ENCODE assay signal across 26 cellular contexts in genomic region chr21:27722095-27722494, GRCh38.
A peak's percentile ranks its signal among the peaks of the same experiment; 100 is the strongest.
DNase-seq lines count a peak whose midpoint lies in the region; ATAC-seq and TF ChIP-seq lines count a peak whose summit lies in the region.
"Had no signal": no experiment of that assay in that cellular context is flagged by ENCODE, and none has a peak within 500 bp of the region (broad histone marks: within the 10 kb centered on the region; RNA-seq: fewer than 3 reads in every experiment).

No MANE protein-coding gene starts in this region.

- DNase-seq in endodermal cell (peak; percentile 59), kidney glomerular epithelial cell (lab: John Stamatoyannopoulos, UW) (peak; percentile 21), type B pancreatic cell (ENCODE audit: extremely low spot score, unreplicated experiment) (no peak), retina (no peak)
- DNase-seq in stimulated activated CD4-positive, alpha-beta T cell treated with anti-CD3 and anti-CD28 coated beads, Interleukin-1b, Interleukin-23, amount 100 ng/mL, for 48 hours: no peak
- DNase-seq: activated CD4-positive, alpha-beta T cell treated with anti-CD3 and anti-CD28 coated beads, Interleukin-2, amount 10 ng/mL, durations not matched to agents 24 days and 14 days; activated effector memory CD4-positive, alpha-beta T cell treated with Interleukin-2 at 50 U/mL for 16 hours; anterior cingulate cortex; NCI-H1092 treated with DMSO at 0.1 percent for 48 hours; NCI-H187; NCI-H82; ovary; SJCRH30; stimulated activated naive CD8-positive, alpha-beta T cell treated with anti-CD3 and anti-CD28 coated beads, Interleukin-15, Interleukin-2, amounts not matched to agents 100 U/mL and 50 U/mL, for 24 hours; SW 1271; T-helper 9 cell had no signal

- ATAC-seq in GM19452 (IDR thresholded peaks at IDR 0.05; ENCODE audit: unreplicated experiment): no peak
- ATAC-seq: stimulated activated naive CD8-positive, alpha-beta T cell treated with anti-CD3 and anti-CD28 coated beads, Interleukin-15, Interleukin-2, amounts not matched to agents 100 U/mL and 50 U/mL, for 24 hours had no signal

- H3K4me3 Mint-ChIP-seq in endodermal cell (no peak overlapping the region), type B pancreatic cell (peak overlapping the region; percentile 69)
- H3K4me3 Mint-ChIP-seq: activated CD4-positive, alpha-beta T cell treated with anti-CD3 and anti-CD28 coated beads, Interleukin-2, amount 10 ng/mL, durations not matched to agents 24 days and 14 days; activated naive CD8-positive, alpha-beta T cell; IgD-negative memory B cell; neural crest cell had no signal

- TF ChIP-seq RAD21 in Ishikawa (IDR thresholded peaks at IDR 0.05; ENCODE audit: low read depth): no peak

- H3K36me3 Mint-ChIP-seq in endodermal cell (ENCODE audit: low read depth) (peaks cover 5% of the 10 kb centered on the region), type B pancreatic cell (no peaks in the 10 kb centered on the region)
- H3K36me3 Mint-ChIP-seq: activated naive CD8-positive, alpha-beta T cell had no signal

- H3K27me3 ChIP-seq in endodermal cell (ENCODE audit: control insufficient read depth, insufficient read depth, low read length, poor library complexity, severe bottlenecking): no peaks in the 10 kb centered on the region
- H3K27me3 ChIP-seq: cardiac muscle cell, ovary, SJCRH30 had no signal

- no peak for TF ChIP-seq CTCF in endodermal cell (conservative IDR thresholded peaks at IDR 0.05)
- no peak for TF ChIP-seq CTCF in type B pancreatic cell (conservative IDR thresholded peaks at IDR 0.05)

- H3K4me3 ChIP-seq in endodermal cell (ENCODE audit: low read length): no peak overlapping the region
- H3K4me3 ChIP-seq: cardiac muscle cell, HAP-1, ovary, SJCRH30, smooth muscle cell, thoracic aorta had no signal

- peak; percentile 46; the same call in 1 of the 2 replicates for TF ChIP-seq EP300 in Ishikawa (IDR thresholded peaks at IDR 0.05; ENCODE audit: borderline replicate concordance)

- H3K4me1 Mint-ChIP-seq in endodermal cell: peaks cover 5% of the 10 kb centered on the region
- no peaks in the 10 kb centered on the region for H3K4me1 Mint-ChIP-seq in type B pancreatic cell (ENCODE audit: unreplicated experiment)
- H3K4me1 Mint-ChIP-seq: activated CD4-positive, alpha-beta T cell treated with anti-CD3 and anti-CD28 coated beads, Interleukin-2, amount 10 ng/mL, durations not matched to agents 24 days and 14 days; IgD-negative memory B cell; neural crest cell had no signal

- H3K27ac Mint-ChIP-seq in endodermal cell (peak overlapping the region; percentile 19), type B pancreatic cell (peak overlapping the region; percentile 99)
- H3K27ac Mint-ChIP-seq: activated CD4-positive, alpha-beta T cell treated with anti-CD3 and anti-CD28 coated beads, Interleukin-2, amount 10 ng/mL, durations not matched to agents 24 days and 14 days; activated naive CD8-positive, alpha-beta T cell had no signal

- H3K36me3 ChIP-seq in endodermal cell (ENCODE audit: control insufficient read depth, insufficient read depth, low read length): no peaks in the 10 kb centered on the region
- H3K36me3 ChIP-seq: cardiac muscle cell, HAP-1, ovary, SJCRH30, thoracic aorta had no signal

- H3K4me1 ChIP-seq in endodermal cell (ENCODE audit: control insufficient read depth, insufficient read depth, low read length): no peaks in the 10 kb centered on the region
- H3K4me1 ChIP-seq: HAP-1 had no signal

- no peak overlapping the region for H3K27ac ChIP-seq in endodermal cell (ENCODE audit: low read depth, low read length)
- H3K27ac ChIP-seq: cardiac muscle cell, ovary, SJCRH30, thoracic aorta, VCaP had no signal

- H3K9ac ChIP-seq in endodermal cell (ENCODE audit: extremely low read depth, low read length, poor library complexity, severe bottlenecking): no peak overlapping the region

- H3K9me3 Mint-ChIP-seq in endodermal cell (peaks cover 9% of the 10 kb centered on the region), type B pancreatic cell (peaks cover 5% of the 10 kb centered on the region)
- H3K9me3 Mint-ChIP-seq: activated CD4-positive, alpha-beta T cell treated with anti-CD3 and anti-CD28 coated beads, Interleukin-2, amount 10 ng/mL, durations not matched to agents 24 days and 14 days had no signal

- H3K27me3 Mint-ChIP-seq in endodermal cell (ENCODE audit: insufficient read depth): no peaks in the 10 kb centered on the region
- H3K27me3 Mint-ChIP-seq in type B pancreatic cell: no peaks in the 10 kb centered on the region
- H3K27me3 Mint-ChIP-seq: activated CD4-positive, alpha-beta T cell treated with anti-CD3 and anti-CD28 coated beads, Interleukin-2, amount 10 ng/mL, durations not matched to agents 24 days and 14 days; activated naive CD8-positive, alpha-beta T cell; IgD-negative memory B cell had no signal

- peaks cover 11% of the 10 kb centered on the region for H3K9me3 ChIP-seq in endodermal cell (ENCODE audit: control insufficient read depth, low read length)
- H3K9me3 ChIP-seq: HAP-1, ovary, thoracic aorta had no signal

TF ChIP-seq in Ishikawa, 13 proteins besides CTCF, POLR2A, EP300 and RAD21:
- TF ChIP-seq USF1 (IDR thresholded peaks at IDR 0.05) (peak; percentile 82), FOXM1 (IDR thresholded peaks at IDR 0.05; ENCODE audit: borderline replicate concordance, low read depth) (no peak), TEAD4 (IDR thresholded peaks at IDR 0.05) (peak; percentile 92), TCF12 (IDR thresholded peaks at IDR 0.05; ENCODE audit: low read depth) (peak; percentile 52; the same call in 1 of the 2 replicates)
TF ChIP-seq in Ishikawa: peak in this region for 3.

Comparison
In these comparisons a context has a peak if more than half of its experiments do, and no peak if none do; other contexts are left out.
1. DNase-seq: peak in endodermal cell (single experiment) and kidney glomerular epithelial cell (single experiment); none in type B pancreatic cell (single experiment), retina (single experiment) and stimulated activated CD4-positive, alpha-beta T cell treated with anti-CD3 and anti-CD28 coated beads, Interleukin-1b, Interleukin-23, amount 100 ng/mL, for 48 hours (single experiment).